In genomic region chr17:83149761-83150251, GRCh38 we compare ENCODE assay signal across 24 cellular contexts.
DNase-seq lines count a peak whose midpoint lies in the region; ATAC-seq, FAIRE-seq and TF ChIP-seq lines count a peak whose summit lies in the region.
"Had no signal": no experiment of that assay in that cellular context is flagged by ENCODE, and none has a peak within 500 bp of the region (broad histone marks: within the 10 kb centered on the region; RNA-seq: fewer than 3 reads in every experiment).

No MANE protein-coding gene starts in this region.

- H3K36me3 ChIP-seq in K562 (ENCODE audit: control insufficient read depth, insufficient read depth, low read length) (no peaks in the 10 kb centered on the region), mesenchymal stem cell (ENCODE audit: control insufficient read depth in 1 of 2, insufficient read depth in 2 of 2, low read depth in 1 of 2, low read length in 2 of 2) (no peaks in the 10 kb centered on the region)

- no peak overlapping the region for H2BK120ac ChIP-seq in mesenchymal stem cell (ENCODE audit: low read depth, low read length)

- no peak for FAIRE-seq in K562 (lab: Jason Lieb, UNC)
- FAIRE-seq: GM18507 had no signal

- no peaks in the 10 kb centered on the region for H3K79me1 ChIP-seq in mesenchymal stem cell (replicated peaks; ENCODE audit: low read length, poor library complexity, severe bottlenecking)

- H2AFZ ChIP-seq in K562 (ENCODE audit: low read depth, low read length): peak overlapping the region; percentile 25; the same call in 1 of the 2 replicates
- H2AFZ ChIP-seq in mesenchymal stem cell (ENCODE audit: low read depth, low read length): no peak overlapping the region

- WGBS in K562 (ENCODE audit: insufficient coverage, low coverage, missing lambda C conversion rate): 11% methylated on average over 15 of the region's 15 CpGs
- WGBS in mesenchymal stem cell: 77% methylated on average over 15 of the region's 15 CpGs

- no peak for TF ChIP-seq EP300 in K562 (IDR thresholded peaks at IDR 0.05; ENCODE audit: low read length)

- no peaks in the 10 kb centered on the region for H4K20me1 ChIP-seq in K562 (replicated peaks; ENCODE audit: control insufficient read depth, insufficient read depth, low read length)

- no peak for TF ChIP-seq POLR2A in K562 (conservative IDR thresholded peaks at IDR 0.05)

- no peak overlapping the region for H3K23ac ChIP-seq in mesenchymal stem cell (ENCODE audit: low read length in 2 of 2)

- TF ChIP-seq RAD21 in K562 (CRISPR knock-in tag; conservative IDR thresholded peaks at IDR 0.05 in 1 of 2, IDR thresholded peaks at IDR 0.05 in 1 of 2): no peak

- TF ChIP-seq CTCF in GM10248 (IDR thresholded peaks at IDR 0.05; ENCODE audit: control extremely low read depth, extremely low read depth, low read depth, missing control alignments): no peak
- no peak for TF ChIP-seq CTCF in K562 (IDR thresholded peaks at IDR 0.05 in 2 of 3, conservative IDR thresholded peaks at IDR 0.05 in 1 of 3; ENCODE audit: insufficient read depth in 2 of 3, low read depth in 1 of 3, low read length in 3 of 3)

- H3K27ac ChIP-seq in K562 (ENCODE audit: extremely low read depth, low read depth, low read length): no peak overlapping the region
- no peak overlapping the region for H3K27ac ChIP-seq in mesenchymal stem cell (ENCODE audit: low read length, poor library complexity, severe bottlenecking)
- H3K27ac ChIP-seq: dorsolateral prefrontal cortex had no signal

- H3K9ac ChIP-seq in K562 (ENCODE audit: insufficient read depth in 1 of 2, low read depth in 2 of 2, low read length in 2 of 2) (no peak overlapping the region; a peak in 1 of 4 replicates), mesenchymal stem cell (ENCODE audit: low read length) (no peak overlapping the region)

- H3K27me3 ChIP-seq in K562 (ENCODE audit: control insufficient read depth in 2 of 2, insufficient read depth in 2 of 2, low read length in 2 of 2) (peaks cover 13 to 60% of the 10 kb centered on the region in 2 experiments), mesenchymal stem cell (ENCODE audit: control insufficient read depth in 1 of 2, insufficient read depth in 1 of 2, low read length in 2 of 2) (no peaks in the 10 kb centered on the region)

- no peak overlapping the region for H4K8ac ChIP-seq in mesenchymal stem cell (ENCODE audit: low read length)

- ATAC-seq in K562: peak; percentile 43; the same call in 2 of the 3 replicates
- ATAC-seq in HG03571 (IDR thresholded peaks at IDR 0.05; ENCODE audit: unreplicated experiment): no peak
- ATAC-seq: activated CD8-positive, alpha-beta memory T cell treated with anti-CD3 and anti-CD28 coated beads, Interleukin-2, amount 10 ng/mL, durations not matched to agents 7 days and 5 days; activated naive CD8-positive, alpha-beta T cell treated with anti-CD3 and anti-CD28 coated beads, Interleukin-2, amount 50 U/mL, for 24 hours; activated T-helper 17 cell treated with anti-CD3 and anti-CD28 coated beads, Interleukin-2, amount 50 U/mL, for 72 hours; right cardiac atrium; stimulated activated naive CD8-positive, alpha-beta T cell treated with anti-CD3 and anti-CD28 coated beads, Interleukin-15, amount 100 ng/mL, for 72 hours had no signal

- H3K9me3 ChIP-seq in K562 (replicated peaks; ENCODE audit: control insufficient read depth, insufficient read depth, low read depth, low read length) (no peaks in the 10 kb centered on the region; the same call in 1 of the 2 replicates), mesenchymal stem cell (ENCODE audit: control insufficient read depth, low read length) (no peaks in the 10 kb centered on the region)

- POLR2A ChIA-PET in GM10248 (lab: Yijun Ruan, JAX) (no interaction called here), K562 (lab: Yijun Ruan, JAX) (interaction anchor here (1.6 to 3.5 kb wide), 3 partner anchors 10 to 16 kb away, joined by 4 to 10 read pairs (median 5); no protein-coding TSS in a partner anchor)

- H3K4me2 ChIP-seq in K562 (ENCODE audit: insufficient read depth, low read length): no peak overlapping the region
- no peak overlapping the region for H3K4me2 ChIP-seq in mesenchymal stem cell (ENCODE audit: low read length, poor library complexity, severe bottlenecking)

- DNase-seq in Ammon's horn (ENCODE audit: low spot score): peak; percentile 3
- DNase-seq in GM10248 (ENCODE audit: extremely low spot score): peak; percentile 10
- peak in 1 of 4 experiments; percentile 4 for DNase-seq in K562 (ENCODE audit: extremely low read depth in 1 of 4, low spot score in 3 of 4)
- no peak for DNase-seq in mesenchymal stem cell
- no peak for DNase-seq in stimulated activated CD4-positive, alpha-beta T cell treated with anti-CD3 and anti-CD28 coated beads, Interleukin-15, amount 100 ng/mL, for 24 hours
- DNase-seq in SHP77 treated with DMSO at 0.1 percent for 48 hours (lab: John Stamatoyannopoulos, UW): no peak
- no peak for DNase-seq in superior temporal gyrus (ENCODE audit: extremely low spot score)
- DNase-seq: activated CD4-positive, alpha-beta T cell treated with anti-CD3 and anti-CD28 coated beads for 1 hour; activated CD8-positive, alpha-beta memory T cell treated with anti-CD3 and anti-CD28 coated beads, Interleukin-2, amount 10 ng/mL, durations not matched to agents 7 days and 5 days; activated naive CD8-positive, alpha-beta T cell treated with anti-CD3 and anti-CD28 coated beads, Interleukin-2, amount 50 U/mL, for 24 hours; COR-L47; erythroblast; NCI-H1417 treated with DMSO at 0.1 percent for 48 hours; NCI-H2171; NCI-H526 treated with DMSO at 0.1 percent for 48 hours; nucleus accumbens; right cardiac atrium; stimulated activated CD4-positive, alpha-beta T cell treated with anti-CD3 and anti-CD28 coated beads, Interleukin-1b, Interleukin-23, amount 100 ng/mL, for 48 hours; stimulated activated naive CD8-positive, alpha-beta T cell treated with anti-CD3 and anti-CD28 coated beads, Interleukin-15, amount 100 ng/mL, for 72 hours; T1000 had no signal

- peak overlapping the region; percentile 11 for H2BK5ac ChIP-seq in mesenchymal stem cell (ENCODE audit: low read depth, low read length, poor library complexity, severe bottlenecking)

- H4K91ac ChIP-seq in mesenchymal stem cell (ENCODE audit: low read length): no peak overlapping the region

- H3K4me3 ChIP-seq in K562 (no peak overlapping the region), mesenchymal stem cell (ENCODE audit: insufficient read depth in 1 of 2, low read depth in 1 of 2, low read length in 2 of 2) (no peak overlapping the region)
- H3K4me3 ChIP-seq: dorsolateral prefrontal cortex had no signal

- in situ Hi-C loops in K562 (cut with MboI): no loop called here

- BruUV-seq in K562 (replicated peaks; lab: Mats Ljungman, UMichigan): no TSS peak

- H3K14ac ChIP-seq in mesenchymal stem cell (ENCODE audit: low read length in 2 of 2): no peak overlapping the region

- no peak overlapping the region for H3K18ac ChIP-seq in mesenchymal stem cell (ENCODE audit: low read depth in 1 of 2, low read length in 2 of 2)

- intact Hi-C loops in K562 (cut with micrococcal nuclease): no loop called here

- H3K79me2 ChIP-seq in K562 (ENCODE audit: control insufficient read depth, insufficient read depth, low read length): no peaks in the 10 kb centered on the region

- peak overlapping the region; percentile 86 for H2AK5ac ChIP-seq in mesenchymal stem cell (ENCODE audit: low read length, severe bottlenecking)

- H3K4me1 ChIP-seq in K562 (replicated peaks in 1 of 2; ENCODE audit: control insufficient read depth in 2 of 2, insufficient read depth in 2 of 2, low read length in 2 of 2) (peaks cover 2 to 34% of the 10 kb centered on the region in 2 experiments; a peak in 4 of 5 replicates), mesenchymal stem cell (ENCODE audit: control insufficient read depth, insufficient read depth, low read depth, low read length) (peaks cover 51% of the 10 kb centered on the region)

- no peak overlapping the region for H3K4ac ChIP-seq in mesenchymal stem cell (ENCODE audit: low read depth in 1 of 2, low read length in 2 of 2)

- no peak overlapping the region for H2BK15ac ChIP-seq in mesenchymal stem cell (ENCODE audit: low read depth, poor library complexity, severe bottlenecking)

- H2BK12ac ChIP-seq in mesenchymal stem cell (ENCODE audit: low read length in 2 of 2): no peak overlapping the region

- CTCF ChIA-PET in GM10248 (lab: Yijun Ruan, JAX): interaction anchor here (1.6 kb wide), 1 partner anchor 11 kb away, joined by 4 read pairs; no protein-coding TSS in a partner anchor
- CTCF ChIA-PET in K562 (lab: Yijun Ruan, JAX; ENCODE audit: low intra/inter-chr PET ratio): no interaction called here

- H3K9me1 ChIP-seq in K562 (ENCODE audit: control insufficient read depth, insufficient read depth, low read length): no peaks in the 10 kb centered on the region

TF ChIP-seq in K562, 482 proteins besides CTCF, POLR2A, EP300 and RAD21:
- TF ChIP-seq ZNF143 (CRISPR knock-in tag; IDR thresholded peaks at IDR 0.05): no peak
- TF ChIP-seq SMAD2 (IDR thresholded peaks at IDR 0.05; ENCODE audit: low read depth, low read length): no peak
- TF ChIP-seq E2F6 (IDR thresholded peaks at IDR 0.05; ENCODE audit: borderline replicate concordance in 1 of 2, extremely low read depth in 1 of 2, insufficient read depth in 1 of 2, insufficient read length in 1 of 2, low read depth in 1 of 2, low read length in 1 of 2, poor library complexity in 1 of 2, severe bottlenecking in 1 of 2): peak in 1 of 2 experiments; percentile 8
- no peak for TF ChIP-seq SIN3B (IDR thresholded peaks at IDR 0.05; ENCODE audit: low read depth)
- peak; percentile 75 for TF ChIP-seq MAX (CRISPR knock-in tag; IDR thresholded peaks at IDR 0.05)
- TF ChIP-seq ZNF408 (CRISPR knock-in tag; IDR thresholded peaks at IDR 0.05; ENCODE audit: low read depth): no peak
- TF ChIP-seq YY1 (IDR thresholded peaks at IDR 0.05; ENCODE audit: borderline replicate concordance in 1 of 3, control insufficient read depth in 1 of 3, extremely low read depth in 1 of 3, insufficient read depth in 3 of 3, insufficient read length in 1 of 3, insufficient replicate concordance in 2 of 3, low read depth in 1 of 3, low read length in 2 of 3): no peak

Comparison
In these comparisons a context has a peak if more than half of its experiments do, and no peak if none do; other contexts are left out.
1. DNase-seq: peak in Ammon's horn (single experiment) and GM10248 (single experiment); none in mesenchymal stem cell (single experiment), stimulated activated CD4-positive, alpha-beta T cell treated with anti-CD3 and anti-CD28 coated beads, Interleukin-15, amount 100 ng/mL, for 24 hours (single experiment), SHP77 treated with DMSO at 0.1 percent for 48 hours (single experiment) and superior temporal gyrus (single experiment).